1 cellular context compared by ENCODE assay signal in the genomic region with DNA sequence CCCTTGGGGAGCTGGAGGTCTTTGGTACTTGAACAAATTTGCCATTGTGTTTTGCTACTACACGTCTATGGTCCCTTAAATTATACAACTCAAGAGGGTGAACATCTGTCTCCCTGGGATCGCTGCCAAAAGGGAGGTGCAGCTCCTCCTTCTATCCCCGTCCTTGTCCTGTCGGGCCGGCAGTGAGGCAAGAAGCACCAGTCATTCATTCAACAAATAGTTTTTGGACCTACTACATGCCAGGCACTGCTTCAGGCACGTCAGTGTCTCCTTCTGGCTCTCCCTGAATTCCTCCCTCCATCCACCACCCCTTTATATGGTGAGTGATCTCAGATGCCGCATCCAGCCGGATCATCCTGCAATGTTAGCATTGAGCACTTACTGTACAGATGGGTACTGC.
TF ChIP-seq lines count a peak whose summit lies in the region.

No MANE protein-coding gene starts in this region.

TF ChIP-seq in HepG2, 621 proteins besides CTCF, POLR2A, EP300 and RAD21 (continued from another document):
- TF ChIP-seq, protein P1, sequence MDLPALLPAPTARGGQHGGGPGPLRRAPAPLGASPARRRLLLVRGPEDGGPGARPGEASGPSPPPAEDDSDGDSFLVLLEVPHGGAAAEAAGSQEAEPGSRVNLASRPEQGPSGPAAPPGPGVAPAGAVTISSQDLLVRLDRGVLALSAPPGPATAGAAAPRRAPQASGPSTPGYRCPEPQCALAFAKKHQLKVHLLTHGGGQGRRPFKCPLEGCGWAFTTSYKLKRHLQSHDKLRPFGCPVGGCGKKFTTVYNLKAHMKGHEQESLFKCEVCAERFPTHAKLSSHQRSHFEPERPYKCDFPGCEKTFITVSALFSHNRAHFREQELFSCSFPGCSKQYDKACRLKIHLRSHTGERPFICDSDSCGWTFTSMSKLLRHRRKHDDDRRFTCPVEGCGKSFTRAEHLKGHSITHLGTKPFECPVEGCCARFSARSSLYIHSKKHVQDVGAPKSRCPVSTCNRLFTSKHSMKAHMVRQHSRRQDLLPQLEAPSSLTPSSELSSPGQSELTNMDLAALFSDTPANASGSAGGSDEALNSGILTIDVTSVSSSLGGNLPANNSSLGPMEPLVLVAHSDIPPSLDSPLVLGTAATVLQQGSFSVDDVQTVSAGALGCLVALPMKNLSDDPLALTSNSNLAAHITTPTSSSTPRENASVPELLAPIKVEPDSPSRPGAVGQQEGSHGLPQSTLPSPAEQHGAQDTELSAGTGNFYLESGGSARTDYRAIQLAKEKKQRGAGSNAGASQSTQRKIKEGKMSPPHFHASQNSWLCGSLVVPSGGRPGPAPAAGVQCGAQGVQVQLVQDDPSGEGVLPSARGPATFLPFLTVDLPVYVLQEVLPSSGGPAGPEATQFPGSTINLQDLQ (CRISPR knock-in tag; IDR thresholded peaks at IDR 0.05): no peak
